In genomic region chr1:200739499-200740290, GRCh38 we compare ENCODE assay signal across 7 cellular contexts. TPM values are rescaled to one million over a fixed set of nuclear protein-coding genes. Genes with fewer than 3 reads are reported as not detected.
A peak's percentile ranks its signal among the peaks of the same experiment; 100 is the strongest.
DNase-seq lines count a peak whose midpoint lies in the region; TF ChIP-seq lines count a peak whose summit lies in the region.

No MANE protein-coding gene starts in this region.

- no peaks in the 10 kb centered on the region for H3K36me3 ChIP-seq in GM23248 (ENCODE audit: low read depth)

- H3K4me1 Mint-ChIP-seq in stimulated activated naive CD8-positive, alpha-beta T cell treated with anti-CD3 and anti-CD28 coated beads, Interleukin-15, Interleukin-2, amounts not matched to agents 100 ng/mL and 50 ng/mL, for 24 hours (ENCODE audit: low read depth), result peaks cover 47% of the 10 kb centered on the region

- peaks cover 28% of the 10 kb centered on the region for H3K4me1 ChIP-seq in GM23248 (ENCODE audit: insufficient read depth)

- peaks cover 9% of the 10 kb centered on the region for H3K27me3 Mint-ChIP-seq in stimulated activated naive CD8-positive, alpha-beta T cell treated with anti-CD3 and anti-CD28 coated beads, Interleukin-15, Interleukin-2, amounts not matched to agents 100 ng/mL and 50 ng/mL, for 24 hours

- H3K4me3 ChIP-seq in GM08714 (ENCODE audit: low read length) (peak overlapping the region; percentile 76), GM23248 (peak overlapping the region; percentile 95), NB4 (ENCODE audit: low read depth, low read length) (peak overlapping the region; percentile 36), cardiac fibroblast (replicated peaks in 1 of 2; ENCODE audit: low read depth in 2 of 2, low read length in 2 of 2) (peak overlapping the region; percentile 90 to 93)

- H3K4me2 ChIP-seq in GM23248 (ENCODE audit: unreplicated experiment), result peak overlapping the region; percentile 99

- WGBS in GM23248 (ENCODE audit: low coverage in 1 of 2, low lambda C conversion rate in 2 of 2, missing lambda C conversion rate in 2 of 2), 2 experiments, result 1% methylated on average over 19 to 60 of the region's 62 CpGs

- H4K20me1 ChIP-seq in GM23248 (ENCODE audit: insufficient read depth), result peaks cover 22% of the 10 kb centered on the region; the same call in 1 of the 2 replicates

- no peaks in the 10 kb centered on the region for H3K27me3 ChIP-seq in GM23248 (replicated peaks; ENCODE audit: insufficient read depth)
- H3K27me3 ChIP-seq in layer of hippocampus (ENCODE audit: control insufficient read depth, insufficient read depth, low read length), result no peaks in the 10 kb centered on the region

- no peaks in the 10 kb centered on the region for H3K36me3 Mint-ChIP-seq in stimulated activated naive CD8-positive, alpha-beta T cell treated with anti-CD3 and anti-CD28 coated beads, Interleukin-15, Interleukin-2, amounts not matched to agents 100 ng/mL and 50 ng/mL, for 24 hours (ENCODE audit: low read depth)

- H3K4me3 Mint-ChIP-seq in stimulated activated naive CD8-positive, alpha-beta T cell treated with anti-CD3 and anti-CD28 coated beads, Interleukin-15, Interleukin-2, amounts not matched to agents 100 ng/mL and 50 ng/mL, for 24 hours, result peak overlapping the region; percentile 93

- peaks cover 52% of the 10 kb centered on the region for H3K79me2 ChIP-seq in GM23248 (ENCODE audit: insufficient read depth)

- DNase-seq in GM23248, result peak; percentile 51
- DNase-seq in NB4 (ENCODE audit: low read depth), result peak; percentile 8
- DNase-seq in cardiac fibroblast (ENCODE audit: low read depth in 2 of 2), result peak; percentile 14 to 48
- no peak for DNase-seq in SIG-M5 (lab: John Stamatoyannopoulos, UW)

- H3F3A ChIP-seq in GM23248 (ENCODE audit: insufficient read depth), result peaks cover 21% of the 10 kb centered on the region

- H3K27ac ChIP-seq in GM23248 (peak overlapping the region; percentile 99), layer of hippocampus (ENCODE audit: low read depth, low read length) (peak overlapping the region; percentile 98)

- H3K27ac Mint-ChIP-seq in stimulated activated naive CD8-positive, alpha-beta T cell treated with anti-CD3 and anti-CD28 coated beads, Interleukin-15, Interleukin-2, amounts not matched to agents 100 ng/mL and 50 ng/mL, for 24 hours, result peak overlapping the region; percentile 65

- TF ChIP-seq CTCF in NB4 (IDR thresholded peaks at IDR 0.05; ENCODE audit: low read depth, low read length) (no peak), cardiac fibroblast (IDR thresholded peaks at IDR 0.05; ENCODE audit: low read depth, low read length) (no peak)

- in situ Hi-C loops in GM23248 (cut with MboI), result no loop called here

- peak overlapping the region; percentile 88 for H2AFZ ChIP-seq in GM23248

- TF ChIP-seq POLR2A in NB4 (IDR thresholded peaks at IDR 0.05; ENCODE audit: extremely low read depth, insufficient read length), result no peak

- no peaks in the 10 kb centered on the region for H3K9me3 Mint-ChIP-seq in stimulated activated naive CD8-positive, alpha-beta T cell treated with anti-CD3 and anti-CD28 coated beads, Interleukin-15, Interleukin-2, amounts not matched to agents 100 ng/mL and 50 ng/mL, for 24 hours

- H3K9ac ChIP-seq in GM23248, result peak overlapping the region; percentile 99

- no peaks in the 10 kb centered on the region for H3K9me3 ChIP-seq in GM23248 (ENCODE audit: low read depth)

- H3K9me2 ChIP-seq in GM23248 (ENCODE audit: insufficient read depth), result no peaks in the 10 kb centered on the region

RNA-seq across cellular contexts. Expression of gene CAMSAP2, which starts 1.0 kb away (rescaled TPM):
- total RNA-seq in GM23248 (2014; rRNA removed; shearing (Covaris generic)), result 28.7 and 52.6 TPM in 2 replicates
- 9.9 and 10.9 TPM in 2 replicates for polyA plus RNA-seq in GM23248 (2016; fragmentation: Nextera tagmentation; extraction: Ambion mirVana)

Comparison
In these comparisons a context has a peak if more than half of its experiments do, and no peak if none do; other contexts are left out.
1. H3K4me3 ChIP-seq: peak in every context shown above with its lines; median percentile 95 in GM23248; 92 in cardiac fibroblast; 76 in GM08714; 36 in NB4.